9 cellular contexts compared by ENCODE assay signal in genomic region chr6:26445934-26446667, GRCh38. TPM values are rescaled to one million over a fixed set of nuclear protein-coding genes. Genes with fewer than 3 reads are reported as not detected.
A peak's percentile ranks its signal among the peaks of the same experiment; 100 is the strongest.
DNase-seq lines count a peak whose midpoint lies in the region; ATAC-seq, FAIRE-seq and TF ChIP-seq lines count a peak whose summit lies in the region.
"Had no signal": no experiment of that assay in that cellular context is flagged by ENCODE, and none has a peak within 500 bp of the region (broad histone marks: within the 10 kb centered on the region; RNA-seq: fewer than 3 reads in every experiment).

No MANE protein-coding gene starts in this region.

- no peak for TF ChIP-seq CTCF in GM10266 (IDR thresholded peaks at IDR 0.05; ENCODE audit: control insufficient read depth, insufficient read depth, low read depth, missing control alignments)
- no peak for TF ChIP-seq CTCF in astrocyte (IDR thresholded peaks at IDR 0.05; ENCODE audit: insufficient read depth, low read depth, low read length)

- peaks cover 9% of the 10 kb centered on the region for H3K27me3 Mint-ChIP-seq in astrocyte (ENCODE audit: low read depth, unreplicated experiment)

- no peak overlapping the region for H2AFZ ChIP-seq in astrocyte (ENCODE audit: low read depth, low read length)

- intact Hi-C loops in cardiac septum (cut with DNase I) = no loop called here

- H3K27ac Mint-ChIP-seq in astrocyte (ENCODE audit: unreplicated experiment) = peak overlapping the region; percentile 66

- H3K9ac ChIP-seq in astrocyte (ENCODE audit: low read length) = no peak overlapping the region

- no peak overlapping the region for H3K4me3 ChIP-seq in astrocyte (ENCODE audit: insufficient read depth, low read depth, low read length)

- no peaks in the 10 kb centered on the region for H3K36me3 ChIP-seq in astrocyte (ENCODE audit: insufficient read depth, low read length)

- H4K20me1 ChIP-seq in astrocyte (ENCODE audit: insufficient read depth, low read length) = no peaks in the 10 kb centered on the region

- H3K4me3 Mint-ChIP-seq in astrocyte (ENCODE audit: unreplicated experiment) = no peak overlapping the region

- no peak overlapping the region for H3K27ac ChIP-seq in astrocyte (ENCODE audit: low read depth, low read length)

- no peaks in the 10 kb centered on the region for H3K79me2 ChIP-seq in astrocyte (ENCODE audit: insufficient read depth, low read length)

- H3K36me3 Mint-ChIP-seq in astrocyte (ENCODE audit: low read depth, unreplicated experiment) = peaks cover 19% of the 10 kb centered on the region

- H3K4me2 ChIP-seq in astrocyte (ENCODE audit: low read length) = no peak overlapping the region

- H3K27me3 ChIP-seq in astrocyte (ENCODE audit: insufficient read depth, low read length) = no peaks in the 10 kb centered on the region

- peaks cover 9% of the 10 kb centered on the region for H3K4me1 Mint-ChIP-seq in astrocyte (ENCODE audit: low read depth, unreplicated experiment)

- no peak for FAIRE-seq in astrocyte (lab: Jason Lieb, UNC)

- DNase-seq in GM10266 (ENCODE audit: extremely low spot score) (peak; percentile 44), astrocyte (ENCODE audit: low read depth) (no peak), NCI-H748 treated with DMSO at 0.1 percent for 48 hours (lab: John Stamatoyannopoulos, UW) (no peak), Ammon's horn (ENCODE audit: low spot score) (no peak), GDM1 (lab: John Stamatoyannopoulos, UW) (no peak), cardiac septum (ENCODE audit: low spot score) (no peak)

- H3K9me3 Mint-ChIP-seq in astrocyte (ENCODE audit: unreplicated experiment) = peaks cover 4% of the 10 kb centered on the region

- ATAC-seq in GM21367 (IDR thresholded peaks at IDR 0.05; ENCODE audit: unreplicated experiment) (peak; percentile 60), HG03565 (IDR thresholded peaks at IDR 0.05; ENCODE audit: unreplicated experiment) (peak; percentile 79)

- H3K9me3 ChIP-seq in astrocyte (ENCODE audit: insufficient read depth, low read depth, low read length) = no peaks in the 10 kb centered on the region

- peaks cover 1% of the 10 kb centered on the region for H3K4me1 ChIP-seq in astrocyte (ENCODE audit: insufficient read depth, low read length)

RNA-seq across cellular contexts. Expression of gene BTN3A3, which starts 5.8 kb away (rescaled TPM):
- 4.7 and 6.2 TPM in 2 replicates for total RNA-seq in astrocyte
- 8.5 TPM for total RNA-seq in cardiac septum

RNA-seq across cellular contexts. Expression of gene BTN2A1, which starts 11.7 kb away (rescaled TPM):
- total RNA-seq in astrocyte (50.4 and 51.5 TPM in 2 replicates), cardiac septum (15.7 TPM)

RNA-seq across cellular contexts. Expression of gene BTN3A1, which starts 44.0 kb away (rescaled TPM):
- total RNA-seq in astrocyte (22.2 and 29.9 TPM in 2 replicates), cardiac septum (7.4 TPM)

RNA-seq across cellular contexts. Expression of gene BTN1A1, which starts 54.0 kb away (rescaled TPM):
- total RNA-seq in astrocyte (not detected in 2 replicates), cardiac septum (not detected)
- total RNA-seq: liver had no signal
